Comparison of ENCODE assay signal across 7 cellular contexts in genomic region chr17:4938670-4939553, GRCh38. TPM values are rescaled to one million over a fixed set of nuclear protein-coding genes. Genes with fewer than 3 reads are reported as not detected.
DNase-seq lines count a peak whose midpoint lies in the region; ATAC-seq, FAIRE-seq and TF ChIP-seq lines count a peak whose summit lies in the region.
"Had no signal": no experiment of that assay in that cellular context is flagged by ENCODE, and none has a peak within 500 bp of the region (broad histone marks: within the 10 kb centered on the region; RNA-seq: fewer than 3 reads in every experiment).

No MANE protein-coding gene starts in this region.

- DNase-seq in bronchial epithelial cell (ENCODE audit: low read depth) (no peak), GF-D8 (lab: John Stamatoyannopoulos, UW) (no peak)

- H3K36me3 ChIP-seq in bronchial epithelial cell (ENCODE audit: control insufficient read depth, insufficient read depth, low read length): peaks cover 26% of the 10 kb centered on the region
- H3K36me3 ChIP-seq in neutrophil: peaks cover 47% of the 10 kb centered on the region

- peak; percentile 1 for TF ChIP-seq CTCF in bronchial epithelial cell (IDR thresholded peaks at IDR 0.05; ENCODE audit: insufficient read depth, low read length, severe bottlenecking)
- TF ChIP-seq CTCF in neutrophil (IDR thresholded peaks at IDR 0.05): no peak

- peaks cover 58 to 66% of the 10 kb centered on the region in 2 experiments for H3K4me1 ChIP-seq in neutrophil (ENCODE audit: control insufficient read depth in 1 of 2, insufficient read depth in 1 of 2, low read depth in 1 of 2, low read length in 1 of 2)

- no peaks in the 10 kb centered on the region for H3K27me3 ChIP-seq in bronchial epithelial cell (ENCODE audit: control insufficient read depth, insufficient read depth, low read length)
- H3K27me3 ChIP-seq in neutrophil: peaks cover 7% of the 10 kb centered on the region

- peaks cover 25 to 49% (median 30%) of the 10 kb centered on the region in 3 donors for H3K4me1 Mint-ChIP-seq in IgD-negative memory B cell

- ATAC-seq in GM19324 (IDR thresholded peaks at IDR 0.05; ENCODE audit: low FRiP score, unreplicated experiment): no peak
- ATAC-seq in GM21381 (IDR thresholded peaks at IDR 0.05; ENCODE audit: unreplicated experiment): no peak

- H3K4me3 Mint-ChIP-seq in IgD-negative memory B cell: peak overlapping the region; percentile 93 to 98 (median 96)

- peaks cover under 1% of the 10 kb centered on the region for H3K27me3 Mint-ChIP-seq in IgD-negative memory B cell

- H3K9me3 Mint-ChIP-seq in IgD-negative memory B cell: no peaks in the 10 kb centered on the region

- H3K9me3 ChIP-seq in neutrophil: no peaks in the 10 kb centered on the region

- peak overlapping the region; percentile 48 to 87 (median 50) for H3K27ac Mint-ChIP-seq in IgD-negative memory B cell

- no peak for FAIRE-seq in bronchial epithelial cell (lab: Jason Lieb, UNC)
- FAIRE-seq: endometrium had no signal

- H3K4me3 ChIP-seq in bronchial epithelial cell (ENCODE audit: low read depth, low read length): peak overlapping the region; percentile 93
- peak overlapping the region; percentile 83 to 99 for H3K4me3 ChIP-seq in neutrophil (ENCODE audit: low read depth in 1 of 2, low read length in 1 of 2)

- peaks cover 5% of the 10 kb centered on the region for H3K36me3 Mint-ChIP-seq in IgD-negative memory B cell

- peak overlapping the region; percentile 96 for H3K27ac ChIP-seq in neutrophil

RNA-seq across cellular contexts. Expression of gene SLC25A11, which starts 0.9 kb away (rescaled TPM):
- 70.9 TPM for polyA plus RNA-seq in IgD-negative memory B cell
- 51.6 and 71.8 TPM in 2 replicates for total RNA-seq in bronchial epithelial cell

RNA-seq across cellular contexts. Expression of gene RNF167, which starts 1.2 kb away (rescaled TPM):
- 27.3 TPM for polyA plus RNA-seq in IgD-negative memory B cell
- 15.8 and 26.0 TPM in 2 replicates for total RNA-seq in bronchial epithelial cell

RNA-seq across cellular contexts. Expression of gene GP1BA, which starts 6.8 kb away (rescaled TPM):
- polyA plus RNA-seq in IgD-negative memory B cell: 0.26 TPM
- not detected in 2 replicates for total RNA-seq in bronchial epithelial cell

RNA-seq across cellular contexts. Expression of gene PFN1, which starts 9.4 kb away (rescaled TPM):
- polyA plus RNA-seq in IgD-negative memory B cell: 1,903 TPM
- total RNA-seq in bronchial epithelial cell: 440 and 907 TPM in 2 replicates

RNA-seq across cellular contexts. Expression of gene ENO3, which starts 12.0 kb away (rescaled TPM):
- 3.1 TPM for polyA plus RNA-seq in IgD-negative memory B cell
- total RNA-seq in bronchial epithelial cell: 0.51 and 1.8 TPM in 2 replicates
